8 cellular contexts compared by ENCODE assay signal in genomic region chr12:68808388-68809189, GRCh38. TPM values are rescaled to one million over a fixed set of nuclear protein-coding genes. Genes with fewer than 3 reads are reported as not detected.
DNase-seq lines count a peak whose midpoint lies in the region; ATAC-seq, FAIRE-seq and TF ChIP-seq lines count a peak whose summit lies in the region.

No MANE protein-coding gene starts in this region.

- peaks cover 34% of the 10 kb centered on the region for H3K4me1 Mint-ChIP-seq in activated naive CD8-positive, alpha-beta T cell treated with anti-CD3 and anti-CD28 coated beads for 36 hours

- no peak for FAIRE-seq in pancreas (lab: Jason Lieb, UNC)

- no peak for TF ChIP-seq CTCF in GM10266 (IDR thresholded peaks at IDR 0.05; ENCODE audit: control insufficient read depth, insufficient read depth, low read depth, missing control alignments)
- TF ChIP-seq CTCF in pancreas (IDR thresholded peaks at IDR 0.05): no peak
- no peak for TF ChIP-seq CTCF in tibial artery (IDR thresholded peaks at IDR 0.05)

- H3K36me3 Mint-ChIP-seq in activated naive CD8-positive, alpha-beta T cell treated with anti-CD3 and anti-CD28 coated beads for 36 hours: peaks cover 43% of the 10 kb centered on the region

- H3K36me3 ChIP-seq in pancreas: peaks cover 0 to 21% (median 5%) of the 10 kb centered on the region in 3 donors
- peaks cover 20 to 31% (median 23%) of the 10 kb centered on the region in 3 donors for H3K36me3 ChIP-seq in tibial artery

- H3K27me3 ChIP-seq in pancreas (no peaks in the 10 kb centered on the region), tibial artery (no peaks in the 10 kb centered on the region)

- WGBS in pancreas, 2 donors: 0% methylated on average over 61 of the region's 61 CpGs

- H3K9me3 ChIP-seq in pancreas (no peaks in the 10 kb centered on the region), tibial artery (no peaks in the 10 kb centered on the region)

- no peaks in the 10 kb centered on the region for H3K27me3 Mint-ChIP-seq in activated naive CD8-positive, alpha-beta T cell treated with anti-CD3 and anti-CD28 coated beads for 36 hours

- peak overlapping the region; percentile 93 for H3K4me3 Mint-ChIP-seq in activated naive CD8-positive, alpha-beta T cell treated with anti-CD3 and anti-CD28 coated beads for 36 hours

- peak; percentile 83 for DNase-seq in GM10266 (ENCODE audit: extremely low spot score)
- DNase-seq in NCI-H1048 (lab: John Stamatoyannopoulos, UW): peak; percentile 56
- peak; percentile 79 for DNase-seq in activated naive CD8-positive, alpha-beta T cell treated with anti-CD3 and anti-CD28 coated beads for 36 hours
- peak; percentile 89 for DNase-seq in Right ventricle myocardium inferior (ENCODE audit: missing footprints)
- peak; percentile 75 to 90 (median 83) for DNase-seq in pancreas
- peak; percentile 80 to 89 for DNase-seq in tibial artery

- H3K4me1 ChIP-seq in pancreas (peaks cover 4 to 34% (median 17%) of the 10 kb centered on the region in 3 donors), tibial artery (peaks cover 0 to 48% (median 19%) of the 10 kb centered on the region in 4 donors)

- H3K27ac ChIP-seq in pancreas: peak overlapping the region; percentile 93 to 99 (median 97)
- H3K27ac ChIP-seq in tibial artery: peak overlapping the region; percentile 95 to 100

- H3K4me3 ChIP-seq in pancreas: peak overlapping the region; percentile 59 to 97 (median 76)
- H3K4me3 ChIP-seq in tibial artery: peak overlapping the region; percentile 74 to 98

- H3K27ac Mint-ChIP-seq in activated naive CD8-positive, alpha-beta T cell treated with anti-CD3 and anti-CD28 coated beads for 36 hours: peak overlapping the region; percentile 98

- H3K9me3 Mint-ChIP-seq in activated naive CD8-positive, alpha-beta T cell treated with anti-CD3 and anti-CD28 coated beads for 36 hours: no peaks in the 10 kb centered on the region

- intact Hi-C loops in Right ventricle myocardium inferior (cut with DNase I) (loop anchor here (1.0 to 10.0 kb wide), 3 partner anchors 62 to 474 kb away; partner anchors contain the start of genes MDM1 and SLC35E3), pancreas (cut with DNase I) (no loop called here), tibial artery (cut with DNase I; ENCODE audit: low total_unique reads) (loop anchor here (5.0 kb wide), 1 partner anchor 61 kb away; the partner anchor contains the start of gene SLC35E3)

- ATAC-seq in HG02610 (IDR thresholded peaks at IDR 0.05; ENCODE audit: unreplicated experiment) (peak; percentile 68), SK-N-SH treated with all-trans-retinoic acid at 6 μM for 48 hours (peak; percentile 86), Right ventricle myocardium inferior (peak; percentile 66), pancreas (peak; percentile 70 to 83 (median 74))

TF ChIP-seq in SK-N-SH treated with all-trans-retinoic acid at 6 μM for 48 hours, 23 proteins besides CTCF, POLR2A, EP300 and RAD21:
- TF ChIP-seq BACH2 (CRISPR knock-in tag; IDR thresholded peaks at IDR 0.05; ENCODE audit: borderline replicate concordance): no peak
- TF ChIP-seq RARB (CRISPR knock-in tag; IDR thresholded peaks at IDR 0.05): no peak
- 0 out of 2 replicates have a peak, but pooled peaks have one; percentile 3 for TF ChIP-seq CSDC2 (CRISPR knock-in tag; IDR thresholded peaks at IDR 0.05)
- TF ChIP-seq, protein P1, sequence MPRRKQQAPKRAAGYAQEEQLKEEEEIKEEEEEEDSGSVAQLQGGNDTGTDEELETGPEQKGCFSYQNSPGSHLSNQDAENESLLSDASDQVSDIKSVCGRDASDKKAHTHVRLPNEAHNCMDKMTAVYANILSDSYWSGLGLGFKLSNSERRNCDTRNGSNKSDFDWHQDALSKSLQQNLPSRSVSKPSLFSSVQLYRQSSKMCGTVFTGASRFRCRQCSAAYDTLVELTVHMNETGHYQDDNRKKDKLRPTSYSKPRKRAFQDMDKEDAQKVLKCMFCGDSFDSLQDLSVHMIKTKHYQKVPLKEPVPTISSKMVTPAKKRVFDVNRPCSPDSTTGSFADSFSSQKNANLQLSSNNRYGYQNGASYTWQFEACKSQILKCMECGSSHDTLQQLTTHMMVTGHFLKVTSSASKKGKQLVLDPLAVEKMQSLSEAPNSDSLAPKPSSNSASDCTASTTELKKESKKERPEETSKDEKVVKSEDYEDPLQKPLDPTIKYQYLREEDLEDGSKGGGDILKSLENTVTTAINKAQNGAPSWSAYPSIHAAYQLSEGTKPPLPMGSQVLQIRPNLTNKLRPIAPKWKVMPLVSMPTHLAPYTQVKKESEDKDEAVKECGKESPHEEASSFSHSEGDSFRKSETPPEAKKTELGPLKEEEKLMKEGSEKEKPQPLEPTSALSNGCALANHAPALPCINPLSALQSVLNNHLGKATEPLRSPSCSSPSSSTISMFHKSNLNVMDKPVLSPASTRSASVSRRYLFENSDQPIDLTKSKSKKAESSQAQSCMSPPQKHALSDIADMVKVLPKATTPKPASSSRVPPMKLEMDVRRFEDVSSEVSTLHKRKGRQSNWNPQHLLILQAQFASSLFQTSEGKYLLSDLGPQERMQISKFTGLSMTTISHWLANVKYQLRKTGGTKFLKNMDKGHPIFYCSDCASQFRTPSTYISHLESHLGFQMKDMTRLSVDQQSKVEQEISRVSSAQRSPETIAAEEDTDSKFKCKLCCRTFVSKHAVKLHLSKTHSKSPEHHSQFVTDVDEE (CRISPR knock-in tag; IDR thresholded peaks at IDR 0.05): 0 out of 2 replicates have a peak, but pooled peaks have one; percentile 0

RNA-seq across cellular contexts. Expression of gene MDM2, which starts 0.6 kb away (rescaled TPM):
- 100 to 1,000 TPM; 152 to 158 TPM for total RNA-seq in activated naive CD8-positive, alpha-beta T cell treated with anti-CD3 and anti-CD28 coated beads for 36 hours
- total RNA-seq in Right ventricle myocardium inferior: 37.3 TPM
- total RNA-seq in pancreas: 100 to 1,000 TPM in 2 of 6 donors, 10 to 100 TPM in 4; 46.7 to 132 (median 62.4) TPM
- 10 to 100 TPM; 30.7 to 42.9 TPM for polyA plus RNA-seq in pancreas

Comparison
In these comparisons a context has a peak if more than half of its experiments do, and no peak if none do; other contexts are left out.
1. Peak in every context shown above with its lines: DNase-seq, ATAC-seq, H3K4me3 ChIP-seq and H3K27ac ChIP-seq.
2. intact Hi-C loops: an anchor here in Right ventricle myocardium inferior (1.0 to 10.0 kb wide) and tibial artery (5.0 kb wide); none called in pancreas.